ENCODE assay signal across 25 cellular contexts in the genomic region with DNA sequence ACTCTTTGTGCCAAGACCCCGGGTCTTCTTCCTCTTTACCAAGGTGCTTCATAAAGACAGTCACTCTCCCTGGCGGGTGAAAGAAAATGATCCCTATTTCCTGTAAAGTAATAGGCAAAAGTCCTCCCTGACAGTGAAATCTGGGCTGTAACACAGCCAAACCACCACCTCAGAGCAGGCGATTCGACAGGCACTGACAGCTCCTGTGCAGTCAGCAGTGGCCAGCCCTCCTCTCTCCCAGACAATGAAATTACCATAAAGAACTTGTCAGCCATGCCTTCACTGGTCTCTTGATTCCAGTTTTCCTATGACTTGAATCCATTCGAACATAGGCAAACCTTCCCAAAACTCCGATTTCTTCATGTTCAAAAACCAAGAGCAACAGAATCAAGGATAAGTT.
DNase-seq lines count a peak whose midpoint lies in the region; ATAC-seq, FAIRE-seq and TF ChIP-seq lines count a peak whose summit lies in the region.
"Had no signal": no experiment of that assay in that cellular context is flagged by ENCODE, and none has a peak within 500 bp of the region (broad histone marks: within the 10 kb centered on the region; RNA-seq: fewer than 3 reads in every experiment).

No MANE protein-coding gene starts in this region.

- H3K36me3 ChIP-seq in RWPE2 (ENCODE audit: low read depth) (no peaks in the 10 kb centered on the region), keratinocyte (ENCODE audit: control insufficient read depth in 2 of 2, extremely low read depth in 1 of 2, insufficient read depth in 2 of 2, low read length in 2 of 2) (no peaks in the 10 kb centered on the region)
- H3K36me3 ChIP-seq: BE2C; BLaER1 treated with 17β-estradiol and CSF1 and Interleukin-3, amounts not matched to agents 10 nM and 100 nM had no signal

- H3K79me2 ChIP-seq in keratinocyte (ENCODE audit: control insufficient read depth, insufficient read depth, low read length): no peaks in the 10 kb centered on the region

- in situ Hi-C loops in KBM-7 (cut with MboI; ENCODE audit: low pct_unique_long_range_greater_than_20kb, low sequenced_read_pairs): no loop called here

- peak overlapping the region; percentile 29 for H3K4me2 ChIP-seq in keratinocyte (ENCODE audit: control insufficient read depth, extremely low read depth, insufficient read depth, low read depth, low read length)
- H3K4me2 ChIP-seq: A549; BLaER1 treated with 17β-estradiol and CSF1 and Interleukin-3, amounts not matched to agents 10 nM and 100 nM; GM23338 had no signal

- FAIRE-seq in keratinocyte (lab: Jason Lieb, UNC): peak; percentile 75
- FAIRE-seq: A549, D721Med, GM12878, GM19239 had no signal

- no peak for TF ChIP-seq CTCF in RWPE2 (IDR thresholded peaks at IDR 0.05; ENCODE audit: poor library complexity, severe bottlenecking)
- no peak for TF ChIP-seq CTCF in epithelial cell of esophagus (IDR thresholded peaks at IDR 0.05; ENCODE audit: insufficient read depth, low read depth, low read length, missing control alignments)
- TF ChIP-seq CTCF in keratinocyte (optimal IDR thresholded peaks at IDR 0.05 in 1 of 3, IDR thresholded peaks at IDR 0.05 in 1 of 3, conservative IDR thresholded peaks at IDR 0.05 in 1 of 3; ENCODE audit: extremely low read depth in 1 of 3, insufficient read depth in 2 of 3, low read length in 3 of 3): no peak

- H3K9ac ChIP-seq in keratinocyte (ENCODE audit: control insufficient read depth, extremely low read depth, insufficient read depth, low read length): no peak overlapping the region
- H3K9ac ChIP-seq: BLaER1 treated with 17β-estradiol and CSF1 and Interleukin-3, amounts not matched to agents 10 nM and 100 nM had no signal

- DNase-seq in HPDE6-E6E7 (ENCODE audit: extremely low spot score) (peak; percentile 22), RWPE2 (ENCODE audit: low spot score) (no peak), epithelial cell of esophagus (ENCODE audit: low read depth) (peak; percentile 62), keratinocyte (ENCODE audit: low read depth, low spot score) (no peak), KBM-7 (no peak), dermis blood vessel endothelial cell (no peak)
- DNase-seq: 8988T; ACHN; AML-193; BE2C; CD4-positive, alpha-beta T cell; CD8-positive, alpha-beta memory T cell; DMS 273 treated with DMSO at 0.1 percent for 48 hours; DMS79; EL; GDM1; H9 had no signal

- H4K20me1 ChIP-seq in keratinocyte (ENCODE audit: control insufficient read depth, extremely low read depth, insufficient read depth, low read length): no peaks in the 10 kb centered on the region
- H4K20me1 ChIP-seq: BLaER1 treated with 17β-estradiol and CSF1 and Interleukin-3, amounts not matched to agents 10 nM and 100 nM had no signal

- H3K27me3 ChIP-seq in RWPE2 (ENCODE audit: insufficient read depth, poor library complexity, severe bottlenecking): no peaks in the 10 kb centered on the region
- no peaks in the 10 kb centered on the region for H3K27me3 ChIP-seq in keratinocyte (ENCODE audit: control insufficient read depth, extremely low read depth, insufficient read depth, low read length)
- H3K27me3 ChIP-seq: BE2C; BLaER1 treated with 17β-estradiol and CSF1 and Interleukin-3, amounts not matched to agents 10 nM and 100 nM had no signal

- no peak overlapping the region for H3K4me3 ChIP-seq in RWPE2 (ENCODE audit: severe bottlenecking)
- no peak overlapping the region for H3K4me3 ChIP-seq in epithelial cell of esophagus (ENCODE audit: low read length)
- no peak overlapping the region for H3K4me3 ChIP-seq in keratinocyte (ENCODE audit: control insufficient read depth in 2 of 3, extremely low read depth in 1 of 3, insufficient read depth in 2 of 3, low read depth in 1 of 3, low read length in 3 of 3)
- H3K4me3 ChIP-seq: A549; BLaER1 treated with 17β-estradiol and CSF1 and Interleukin-3, amounts not matched to agents 10 nM and 100 nM; GM12878; GM23338 had no signal

- 0 out of 3 replicates have a peak, but pooled peaks have one; percentile 31 for ATAC-seq in RWPE2 (ENCODE audit: low read depth)
- no peak for ATAC-seq in GM21515 (IDR thresholded peaks at IDR 0.05; ENCODE audit: unreplicated experiment)
- ATAC-seq: A549, GM12878, GM23338, HCT116 had no signal

- H3K4me1 ChIP-seq in RWPE2 (ENCODE audit: insufficient read depth, poor library complexity, severe bottlenecking) (no peaks in the 10 kb centered on the region), keratinocyte (ENCODE audit: control insufficient read depth, extremely low read depth, insufficient read depth, low read length) (peaks cover 10% of the 10 kb centered on the region)
- H3K4me1 ChIP-seq: A549, BE2C had no signal

- no peaks in the 10 kb centered on the region for H3K9me1 ChIP-seq in keratinocyte (ENCODE audit: control insufficient read depth, extremely low read depth, insufficient read depth, low read length)

- H3K27ac ChIP-seq in RWPE2 (ENCODE audit: poor library complexity, severe bottlenecking): no peak overlapping the region
- H3K27ac ChIP-seq in keratinocyte (ENCODE audit: control insufficient read depth, insufficient read depth, low read length): no peak overlapping the region
- H3K27ac ChIP-seq: A549; BLaER1 treated with 17β-estradiol and CSF1 and Interleukin-3, amounts not matched to agents 10 nM and 100 nM had no signal

- H3K9me3 ChIP-seq in RWPE2 (ENCODE audit: severe bottlenecking): no peaks in the 10 kb centered on the region
- no peaks in the 10 kb centered on the region for H3K9me3 ChIP-seq in keratinocyte (ENCODE audit: control insufficient read depth, low read depth, low read length)
- H3K9me3 ChIP-seq: A549, BE2C had no signal

- H2AFZ ChIP-seq in keratinocyte (ENCODE audit: control insufficient read depth, low read length): peak overlapping the region; percentile 35
- H2AFZ ChIP-seq: GM23338 had no signal

- dilution Hi-C loops in keratinocyte (cut with MboI; ENCODE audit: extremely low pct_ligation_motif_present, low sequenced_read_pairs): no loop called here

Comparison
In these comparisons a context has a peak if more than half of its experiments do, and no peak if none do; other contexts are left out.
1. DNase-seq: peak in HPDE6-E6E7 (single experiment) and epithelial cell of esophagus (single experiment); none in RWPE2 (single experiment), keratinocyte (single experiment), KBM-7 (single experiment) and dermis blood vessel endothelial cell (single experiment).